ENCODE assay signal across 21 cellular contexts in genomic region chr3:45974686-45975085, GRCh38. TPM values are rescaled to one million over a fixed set of nuclear protein-coding genes. Genes with fewer than 3 reads are reported as not detected.
DNase-seq lines count a peak whose midpoint lies in the region; ATAC-seq and TF ChIP-seq lines count a peak whose summit lies in the region.
"Had no signal": no experiment of that assay in that cellular context is flagged by ENCODE, and none has a peak within 500 bp of the region (broad histone marks: within the 10 kb centered on the region; RNA-seq: fewer than 3 reads in every experiment).

No MANE protein-coding gene starts in this region.

- no peak overlapping the region for H3K4me3 ChIP-seq in coronary artery
- H3K4me3 ChIP-seq in thoracic aorta, result no peak overlapping the region

- H3K9me3 ChIP-seq in thoracic aorta, result no peaks in the 10 kb centered on the region

- peaks cover 44% of the 10 kb centered on the region for H3K36me3 ChIP-seq in thoracic aorta

- intact Hi-C loops in activated CD4-positive, alpha-beta T cell treated with anti-CD3 and anti-CD28 coated beads, Interleukin-2, amount 10 ng/mL, durations not matched to agents 24 days and 14 days (cut with micrococcal nuclease), result loop anchor here (5.0 kb wide), 2 partner anchors 112 to 323 kb away; no protein-coding TSS in a partner anchor

- H3K9me3 Mint-ChIP-seq in activated CD4-positive, alpha-beta T cell treated with anti-CD3 and anti-CD28 coated beads, Interleukin-2, amount 10 ng/mL, durations not matched to agents 24 days and 14 days, result peaks cover 3% of the 10 kb centered on the region

- no peaks in the 10 kb centered on the region for H3K27me3 Mint-ChIP-seq in activated CD4-positive, alpha-beta T cell treated with anti-CD3 and anti-CD28 coated beads, Interleukin-2, amount 10 ng/mL, durations not matched to agents 24 days and 14 days

- no peak overlapping the region for H3K4me3 Mint-ChIP-seq in activated CD4-positive, alpha-beta T cell treated with anti-CD3 and anti-CD28 coated beads, Interleukin-2, amount 10 ng/mL, durations not matched to agents 24 days and 14 days

- H3K4me1 ChIP-seq in thoracic aorta (ENCODE audit: control insufficient read depth in 1 of 2, low read depth in 2 of 2), result peaks cover 13 to 25% of the 10 kb centered on the region in 2 donors

- TF ChIP-seq CTCF in coronary artery (IDR thresholded peaks at IDR 0.05) (no peak), thoracic aorta (IDR thresholded peaks at IDR 0.05) (no peak)

- H3K4me1 Mint-ChIP-seq in activated CD4-positive, alpha-beta T cell treated with anti-CD3 and anti-CD28 coated beads, Interleukin-2, amount 10 ng/mL, durations not matched to agents 24 days and 14 days, result peaks cover 84% of the 10 kb centered on the region

- no peak for ATAC-seq in thoracic aorta (ENCODE audit: insufficient number of reproducible peaks, low FRiP score, low read depth)

- H3K36me3 Mint-ChIP-seq in activated CD4-positive, alpha-beta T cell treated with anti-CD3 and anti-CD28 coated beads, Interleukin-2, amount 10 ng/mL, durations not matched to agents 24 days and 14 days (ENCODE audit: low read depth), result peaks cover 83% of the 10 kb centered on the region

- H3K27ac Mint-ChIP-seq in activated CD4-positive, alpha-beta T cell treated with anti-CD3 and anti-CD28 coated beads, Interleukin-2, amount 10 ng/mL, durations not matched to agents 24 days and 14 days, result peak overlapping the region; percentile 42

- H3K27ac ChIP-seq in coronary artery (peak overlapping the region; percentile 3 to 5), thoracic aorta (peak overlapping the region; percentile 10 to 18)
- H3K27ac ChIP-seq: C4-2B, HL-60, RWPE1 had no signal

- no peaks in the 10 kb centered on the region for H3K27me3 ChIP-seq in thoracic aorta (replicated peaks; ENCODE audit: insufficient read depth)

- DNase-seq in activated CD4-positive, alpha-beta T cell treated with anti-CD3 and anti-CD28 coated beads, Interleukin-2, amount 10 ng/mL, durations not matched to agents 24 days and 14 days, result no peak
- no peak for DNase-seq in activated CD4-positive, alpha-beta T cell treated with anti-CD3 and anti-CD28 coated beads, Interleukin-2, amount 50 U/mL, for 48 hours
- peak; percentile 12 for DNase-seq in NCI-H526 treated with DMSO at 0.1 percent for 48 hours (lab: John Stamatoyannopoulos, UW)
- no peak for DNase-seq in coronary artery (ENCODE audit: low spot score)
- DNase-seq in thoracic aorta (ENCODE audit: low spot score), result no peak
- no peak for DNase-seq in activated gamma-delta T cell treated with Interleukin-2 at 50 U/mL for 16 hours
- no peak for DNase-seq in retina
- no peak for DNase-seq in AML-193 (lab: John Stamatoyannopoulos, UW)
- DNase-seq: DMS 273 treated with DMSO at 0.1 percent for 48 hours; EL; KG1; NCI-H1092; NCI-H2107; NCI-H226; NK-92 treated with Interleukin-12 subunit alpha and Interleukin-12 subunit beta, amount 100 ng/mL, for 24 hours; OCI-M1 had no signal

RNA-seq across cellular contexts. Expression of gene FYCO1, which starts 20.9 kb away (rescaled TPM):
- 16.5 and 16.8 TPM in 2 replicates for total RNA-seq in activated CD4-positive, alpha-beta T cell treated with anti-CD3 and anti-CD28 coated beads, Interleukin-2, amount 10 ng/mL, durations not matched to agents 24 days and 14 days
- 10 to 100 TPM; 70.4 to 86.1 TPM for total RNA-seq in thoracic aorta

RNA-seq across cellular contexts. Expression of gene CXCR6, which starts 31.4 kb away (rescaled TPM):
- total RNA-seq in activated CD4-positive, alpha-beta T cell treated with anti-CD3 and anti-CD28 coated beads, Interleukin-2, amount 10 ng/mL, durations not matched to agents 24 days and 14 days, result 15.2 TPM in 2 replicates
- total RNA-seq in thoracic aorta, result 1 to 10 TPM; 2.2 to 4.9 TPM
- total RNA-seq: A172, MCF 10A had no signal

RNA-seq across cellular contexts. Expression of gene XCR1, which starts 52.6 kb away (rescaled TPM):
- 0.05 TPM in 1 of 2 replicates, not detected in the other for total RNA-seq in activated CD4-positive, alpha-beta T cell treated with anti-CD3 and anti-CD28 coated beads, Interleukin-2, amount 10 ng/mL, durations not matched to agents 24 days and 14 days
- not detected for total RNA-seq in thoracic aorta
- total RNA-seq: A172, MCF 10A had no signal
